Comparison of ENCODE assay signal across 30 cellular contexts in genomic region chr16:80557037-80557436, GRCh38. TPM values are rescaled to one million over a fixed set of nuclear protein-coding genes. Genes with fewer than 3 reads are reported as not detected.
"Had no signal": no experiment of that assay in that cellular context is flagged by ENCODE, and none has a peak within 500 bp of the region (broad histone marks: within the 10 kb centered on the region; RNA-seq: fewer than 3 reads in every experiment).

No MANE protein-coding gene starts in this region.

- H3K27ac ChIP-seq: adrenal gland, body of pancreas, cardiac muscle cell, gastrocnemius medialis, hepatocyte, pancreas, right atrium auricular region, suprapubic skin, tibial nerve had no signal

- H3K4me1 ChIP-seq: adrenal gland, body of pancreas, gastrocnemius medialis, pancreas, right atrium auricular region, suprapubic skin, tibial nerve had no signal

- H3K4me3 ChIP-seq: adrenal gland, body of pancreas, cardiac muscle cell, gastrocnemius medialis, hepatocyte, pancreas, right atrium auricular region, suprapubic skin, tibial nerve had no signal

- ATAC-seq: activated CD4-positive, alpha-beta T cell treated with anti-CD3 and anti-CD28 coated beads for 36 hours; body of pancreas; effector memory CD8-positive, alpha-beta T cell; gastrocnemius medialis; left cardiac atrium; naive thymus-derived CD8-positive, alpha-beta T cell; pancreas had no signal

- H3K36me3 ChIP-seq: adrenal gland, cardiac muscle cell, gastrocnemius medialis, pancreas, right atrium auricular region, suprapubic skin, tibial nerve had no signal

- H3K27me3 ChIP-seq: adrenal gland, body of pancreas, cardiac muscle cell, gastrocnemius medialis, hepatocyte, pancreas, right atrium auricular region, tibial nerve had no signal

- FAIRE-seq: keratinocyte, pancreas had no signal

- H3K9me3 ChIP-seq: adrenal gland, body of pancreas, gastrocnemius medialis, pancreas, right atrium auricular region, suprapubic skin, tibial nerve had no signal

- DNase-seq: activated CD4-positive, alpha-beta T cell treated with anti-CD3 and anti-CD28 coated beads for 36 hours; activated CD4-positive, CD25-positive, alpha-beta regulatory T cell; activated effector memory CD4-positive, alpha-beta T cell treated with Interleukin-2 at 50 U/mL for 16 hours; activated naive CD4-positive, alpha-beta T cell treated with anti-CD3 and anti-CD28 coated beads for 36 hours; activated naive CD8-positive, alpha-beta T cell treated with anti-CD3 and anti-CD28 coated beads for 36 hours; activated T-cell treated with anti-CD3 and anti-CD28 coated beads for 4 hours; adrenal gland; aorta; body of pancreas; cortex of kidney; effector memory CD8-positive, alpha-beta T cell; erythroblast; gastrocnemius medialis; left cardiac atrium; naive thymus-derived CD8-positive, alpha-beta T cell; nucleus accumbens; pancreas; stimulated activated CD4-positive, alpha-beta T cell treated with anti-CD3 and anti-CD28 coated beads, Interleukin-15, amount 100 ng/mL, for 24 hours; stimulated activated CD4-positive, alpha-beta T cell treated with anti-CD3 and anti-CD28 coated beads, Interleukin-2, amount 100 ng/mL, for 24 hours; stimulated activated naive CD4-positive, alpha-beta T cell; T-helper 1 cell had no signal

RNA-seq across cellular contexts. Expression of gene DYNLRB2, which starts 16.2 kb away (rescaled TPM):
- total RNA-seq: activated CD4-positive, alpha-beta T cell treated with anti-CD3 and anti-CD28 coated beads for 36 hours; activated naive CD4-positive, alpha-beta T cell treated with anti-CD3 and anti-CD28 coated beads for 36 hours; aorta; body of pancreas; cardiac muscle cell; gastrocnemius medialis; hepatocyte; left cardiac atrium; liver; neural crest cell; pulmonary artery endothelial cell; right atrium auricular region had no signal
